In the genomic region with DNA sequence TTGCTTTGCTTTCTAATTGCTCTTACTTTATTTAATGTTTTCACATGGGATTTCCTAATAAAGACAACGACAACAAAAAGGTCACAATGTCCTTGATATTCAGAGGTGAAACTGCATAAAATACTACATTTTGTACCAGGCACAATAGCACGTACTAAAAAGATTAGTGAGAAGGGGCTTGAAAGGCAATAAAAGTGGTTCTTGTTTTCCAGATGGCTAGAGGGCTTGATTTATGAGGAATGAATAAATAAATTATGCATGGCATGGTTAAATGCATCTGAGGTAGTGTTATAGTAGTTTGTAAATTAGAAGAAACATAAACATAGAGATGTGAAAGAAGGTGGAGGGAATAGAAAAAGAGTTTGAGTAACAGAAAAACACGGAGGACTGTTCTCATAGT, we compare ENCODE assay signal across 1 cellular context.
TF ChIP-seq lines count a peak whose summit lies in the region.

No MANE protein-coding gene starts in this region.

TF ChIP-seq in HEK293, 187 proteins besides CTCF, POLR2A, EP300 and RAD21 (continued from another document):
- TF ChIP-seq, protein P1, sequence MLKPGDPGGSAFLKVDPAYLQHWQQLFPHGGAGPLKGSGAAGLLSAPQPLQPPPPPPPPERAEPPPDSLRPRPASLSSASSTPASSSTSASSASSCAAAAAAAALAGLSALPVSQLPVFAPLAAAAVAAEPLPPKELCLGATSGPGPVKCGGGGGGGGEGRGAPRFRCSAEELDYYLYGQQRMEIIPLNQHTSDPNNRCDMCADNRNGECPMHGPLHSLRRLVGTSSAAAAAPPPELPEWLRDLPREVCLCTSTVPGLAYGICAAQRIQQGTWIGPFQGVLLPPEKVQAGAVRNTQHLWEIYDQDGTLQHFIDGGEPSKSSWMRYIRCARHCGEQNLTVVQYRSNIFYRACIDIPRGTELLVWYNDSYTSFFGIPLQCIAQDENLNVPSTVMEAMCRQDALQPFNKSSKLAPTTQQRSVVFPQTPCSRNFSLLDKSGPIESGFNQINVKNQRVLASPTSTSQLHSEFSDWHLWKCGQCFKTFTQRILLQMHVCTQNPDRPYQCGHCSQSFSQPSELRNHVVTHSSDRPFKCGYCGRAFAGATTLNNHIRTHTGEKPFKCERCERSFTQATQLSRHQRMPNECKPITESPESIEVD (tag by site-specific recombination; IDR thresholded peaks at IDR 0.05): peak; percentile 52; the same call in 1 of the 2 replicates
- TF ChIP-seq, protein P2, sequence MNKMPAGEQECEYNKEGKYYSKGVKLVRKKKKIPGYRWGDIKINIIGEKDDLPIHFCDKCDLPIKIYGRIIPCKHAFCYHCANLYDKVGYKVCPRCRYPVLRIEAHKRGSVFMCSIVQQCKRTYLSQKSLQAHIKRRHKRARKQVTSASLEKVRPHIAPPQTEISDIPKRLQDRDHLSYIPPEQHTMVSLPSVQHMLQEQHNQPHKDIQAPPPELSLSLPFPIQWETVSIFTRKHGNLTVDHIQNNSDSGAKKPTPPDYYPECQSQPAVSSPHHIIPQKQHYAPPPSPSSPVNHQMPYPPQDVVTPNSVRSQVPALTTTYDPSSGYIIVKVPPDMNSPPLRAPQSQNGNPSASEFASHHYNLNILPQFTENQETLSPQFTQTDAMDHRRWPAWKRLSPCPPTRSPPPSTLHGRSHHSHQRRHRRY (tag by site-specific recombination; IDR thresholded peaks at IDR 0.05): no peak
- TF ChIP-seq ZFP3 (tag by site-specific recombination; IDR thresholded peaks at IDR 0.05; ENCODE audit: low read depth): no peak
- no peak for TF ChIP-seq YY1 (tag by site-specific recombination; IDR thresholded peaks at IDR 0.05)
- TF ChIP-seq, protein P3, sequence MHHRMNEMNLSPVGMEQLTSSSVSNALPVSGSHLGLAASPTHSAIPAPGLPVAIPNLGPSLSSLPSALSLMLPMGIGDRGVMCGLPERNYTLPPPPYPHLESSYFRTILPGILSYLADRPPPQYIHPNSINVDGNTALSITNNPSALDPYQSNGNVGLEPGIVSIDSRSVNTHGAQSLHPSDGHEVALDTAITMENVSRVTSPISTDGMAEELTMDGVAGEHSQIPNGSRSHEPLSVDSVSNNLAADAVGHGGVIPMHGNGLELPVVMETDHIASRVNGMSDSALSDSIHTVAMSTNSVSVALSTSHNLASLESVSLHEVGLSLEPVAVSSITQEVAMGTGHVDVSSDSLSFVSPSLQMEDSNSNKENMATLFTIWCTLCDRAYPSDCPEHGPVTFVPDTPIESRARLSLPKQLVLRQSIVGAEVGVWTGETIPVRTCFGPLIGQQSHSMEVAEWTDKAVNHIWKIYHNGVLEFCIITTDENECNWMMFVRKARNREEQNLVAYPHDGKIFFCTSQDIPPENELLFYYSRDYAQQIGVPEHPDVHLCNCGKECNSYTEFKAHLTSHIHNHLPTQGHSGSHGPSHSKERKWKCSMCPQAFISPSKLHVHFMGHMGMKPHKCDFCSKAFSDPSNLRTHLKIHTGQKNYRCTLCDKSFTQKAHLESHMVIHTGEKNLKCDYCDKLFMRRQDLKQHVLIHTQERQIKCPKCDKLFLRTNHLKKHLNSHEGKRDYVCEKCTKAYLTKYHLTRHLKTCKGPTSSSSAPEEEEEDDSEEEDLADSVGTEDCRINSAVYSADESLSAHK (tag by site-specific recombination; IDR thresholded peaks at IDR 0.05): no peak
- TF ChIP-seq ZNF221 (tag by site-specific recombination; IDR thresholded peaks at IDR 0.05; ENCODE audit: borderline replicate concordance): no peak
TF ChIP-seq in HEK293: peak in this region for 1.
